In genomic region chr17:17702821-17703607, GRCh38 we compare ENCODE assay signal across 1 cellular context.
TF ChIP-seq lines count a peak whose summit lies in the region.

No MANE protein-coding gene starts in this region.

TF ChIP-seq in GM23338, 12 proteins besides CTCF, POLR2A, EP300 and RAD21 (continued from another document):
- TF ChIP-seq, protein P1, sequence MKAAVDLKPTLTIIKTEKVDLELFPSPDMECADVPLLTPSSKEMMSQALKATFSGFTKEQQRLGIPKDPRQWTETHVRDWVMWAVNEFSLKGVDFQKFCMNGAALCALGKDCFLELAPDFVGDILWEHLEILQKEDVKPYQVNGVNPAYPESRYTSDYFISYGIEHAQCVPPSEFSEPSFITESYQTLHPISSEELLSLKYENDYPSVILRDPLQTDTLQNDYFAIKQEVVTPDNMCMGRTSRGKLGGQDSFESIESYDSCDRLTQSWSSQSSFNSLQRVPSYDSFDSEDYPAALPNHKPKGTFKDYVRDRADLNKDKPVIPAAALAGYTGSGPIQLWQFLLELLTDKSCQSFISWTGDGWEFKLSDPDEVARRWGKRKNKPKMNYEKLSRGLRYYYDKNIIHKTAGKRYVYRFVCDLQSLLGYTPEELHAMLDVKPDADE (IDR thresholded peaks at IDR 0.05) = 0 out of 2 replicates have a peak, but pooled peaks have one; percentile 13
